In the genomic region with DNA sequence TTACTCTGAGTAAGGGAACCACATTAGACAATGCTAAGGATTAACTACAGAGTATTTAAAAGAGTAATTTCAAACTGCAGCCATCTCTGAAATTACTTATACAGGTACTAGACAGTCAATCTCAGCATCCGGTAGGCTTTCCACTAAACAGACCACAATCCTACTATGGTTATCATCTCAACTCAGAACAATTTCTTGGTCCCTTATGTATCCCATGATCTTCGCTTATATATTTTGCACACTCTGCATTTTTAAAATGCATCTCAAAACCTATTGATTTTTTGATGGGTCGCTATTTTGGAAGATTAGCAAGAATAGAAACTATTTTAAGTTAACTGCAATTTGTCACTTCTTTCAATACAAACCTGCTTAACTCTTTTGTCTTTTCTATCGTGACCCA, we compare ENCODE assay signal across 8 cellular contexts. TPM values are rescaled to one million over a fixed set of nuclear protein-coding genes. Genes with fewer than 3 reads are reported as not detected.
DNase-seq lines count a peak whose midpoint lies in the region; ATAC-seq, FAIRE-seq and TF ChIP-seq lines count a peak whose summit lies in the region.

No MANE protein-coding gene starts in this region.

- peak overlapping the region; percentile 88 for H3K4me2 ChIP-seq in HCT116 (ENCODE audit: low read length)

- peaks cover 18 to 49% of the 10 kb centered on the region in 2 experiments for H3K4me1 ChIP-seq in HCT116 (ENCODE audit: control insufficient read depth in 1 of 2, insufficient read depth in 2 of 2, low read length in 2 of 2)
- H3K4me1 ChIP-seq in foreskin keratinocyte, result peaks cover 42% of the 10 kb centered on the region
- peaks cover 21 to 79% (median 48%) of the 10 kb centered on the region in 6 donors for H3K4me1 ChIP-seq in spleen

- peak overlapping the region; percentile 81 for H3K9ac ChIP-seq in HCT116 (ENCODE audit: low read length)

- H3K4me3 ChIP-seq in HCT116 (replicated peaks in 1 of 2; ENCODE audit: low read depth in 1 of 2, low read length in 2 of 2), result peak overlapping the region; percentile 78 to 87
- peak overlapping the region in 7 of 8 donors; percentile 54 to 92 (median 73) for H3K4me3 ChIP-seq in spleen

- no peak for ATAC-seq in HCT116
- no peak for ATAC-seq in foreskin keratinocyte
- ATAC-seq in HG03469 (IDR thresholded peaks at IDR 0.05; ENCODE audit: unreplicated experiment), result no peak
- no peak for ATAC-seq in GM19395 (IDR thresholded peaks at IDR 0.05; ENCODE audit: unreplicated experiment)

- no peaks in the 10 kb centered on the region for H3K9me3 ChIP-seq in HCT116 (ENCODE audit: control insufficient read depth in 1 of 2, insufficient read depth in 1 of 2, low read depth in 1 of 2, low read length in 2 of 2)
- H3K9me3 ChIP-seq in spleen, result no peaks in the 10 kb centered on the region

- no peaks in the 10 kb centered on the region for H3K27me3 Mint-ChIP-seq in T-helper 1 cell treated with Interleukin-12 subunit alpha and Interleukin-12 subunit beta and Interleukin-4 antibody, amounts not matched to agents 30 μg/mL and 1 μg/mL, for 36 hours (ENCODE audit: low read depth)

- H2AFZ ChIP-seq in HCT116 (ENCODE audit: low read depth, low read length, poor library complexity, severe bottlenecking), result no peak overlapping the region

- H3K27ac Mint-ChIP-seq in T-helper 1 cell treated with Interleukin-12 subunit alpha and Interleukin-12 subunit beta and Interleukin-4 antibody, amounts not matched to agents 30 μg/mL and 1 μg/mL, for 36 hours, result peak overlapping the region; percentile 26

- H3K36me3 ChIP-seq in HCT116 (ENCODE audit: control insufficient read depth in 1 of 2, insufficient read depth in 2 of 2, low read length in 2 of 2) (peaks cover 4 to 10% of the 10 kb centered on the region in 2 experiments; a peak in 2 of 4 replicates), spleen (peaks cover 0 to 18% (median 0%) of the 10 kb centered on the region in 6 donors)

- CTCF ChIA-PET in HCT116 (lab: Charles Lee), result interaction anchor here (1.0 to 1.4 kb wide), 2 partner anchors 17 to 71 kb away, joined by 3 to 5 read pairs; no protein-coding TSS in a partner anchor

- H3K9me2 ChIP-seq in HCT116 (ENCODE audit: insufficient read depth), result no peaks in the 10 kb centered on the region

- RAD21 ChIA-PET in HCT116 (lab: Charles Lee; ENCODE audit: low non-redundant PET in 1 of 2, low total read pairs in 2 of 2, uncharacterized antibody in 2 of 2, unreplicated experiment in 2 of 2), result no interaction called here

- 46 to 72% (median 60%) methylated on average over 4 of the region's 4 CpGs for WGBS in spleen, 5 donors

- no peak for FAIRE-seq in GM19239 (lab: Jason Lieb, UNC)

- TF ChIP-seq CTCF in HCT116 (IDR thresholded peaks at IDR 0.05 in 2 of 3, conservative IDR thresholded peaks at IDR 0.05 in 1 of 3; ENCODE audit: borderline replicate concordance in 1 of 3, insufficient read depth in 1 of 3, low read depth in 2 of 3, low read length in 2 of 3) (no peak), foreskin keratinocyte (conservative IDR thresholded peaks at IDR 0.05) (no peak), spleen (IDR thresholded peaks at IDR 0.05 in 8 of 11, conservative IDR thresholded peaks at IDR 0.05 in 3 of 11) (no peak)

- no peak for TF ChIP-seq RAD21 in HCT116 (IDR thresholded peaks at IDR 0.05; ENCODE audit: low read depth)

- H3K27me3 ChIP-seq in HCT116 (ENCODE audit: insufficient read depth, low read length) (no peaks in the 10 kb centered on the region), foreskin keratinocyte (no peaks in the 10 kb centered on the region), spleen (replicated peaks in 1 of 7) (no peaks in the 10 kb centered on the region)

- no peak for TF ChIP-seq POLR2A in HCT116 (IDR thresholded peaks at IDR 0.05; ENCODE audit: borderline replicate concordance, extremely low read depth, insufficient read depth, insufficient read length)
- no peak for TF ChIP-seq POLR2A in spleen (IDR thresholded peaks at IDR 0.05)

- no peak for DNase-seq in HCT116 (ENCODE audit: low read depth, low spot score)
- DNase-seq in foreskin keratinocyte, result no peak
- DNase-seq in spleen, result no peak
- no peak for DNase-seq in GM19239 (ENCODE audit: insufficient read length, low spot score)
- DNase-seq in inferior parietal cortex (ENCODE audit: extremely low spot score), result no peak

- H3K79me2 ChIP-seq in HCT116 (ENCODE audit: insufficient read depth, low read length), result peaks cover 59% of the 10 kb centered on the region

- POLR2A ChIA-PET in HCT116 (lab: Charles Lee), result no interaction called here

- H4K20me1 ChIP-seq in HCT116 (ENCODE audit: insufficient read depth), result 0 out of 2 replicates have a peak, but pooled peaks cover 4% of the 10 kb centered on the region

- intact Hi-C loops in HCT116 (cut with micrococcal nuclease), result loop anchor here (1.0 to 10.0 kb wide), 4 partner anchors 70 to 342 kb away; a partner anchor contains a TSS
- intact Hi-C loops in spleen (cut with DNase I; ENCODE audit: low total_unique reads), result no loop called here

- peaks cover 48% of the 10 kb centered on the region for H3K4me1 Mint-ChIP-seq in T-helper 1 cell treated with Interleukin-12 subunit alpha and Interleukin-12 subunit beta and Interleukin-4 antibody, amounts not matched to agents 30 μg/mL and 1 μg/mL, for 36 hours (ENCODE audit: low read depth)

- H3K4me3 Mint-ChIP-seq in T-helper 1 cell treated with Interleukin-12 subunit alpha and Interleukin-12 subunit beta and Interleukin-4 antibody, amounts not matched to agents 30 μg/mL and 1 μg/mL, for 36 hours, result peak overlapping the region; percentile 92

- H3K36me3 Mint-ChIP-seq in T-helper 1 cell treated with Interleukin-12 subunit alpha and Interleukin-12 subunit beta and Interleukin-4 antibody, amounts not matched to agents 30 μg/mL and 1 μg/mL, for 36 hours (ENCODE audit: low read depth), result peaks cover 11% of the 10 kb centered on the region

- BruUV-seq in HCT116 (replicated peaks; lab: Mats Ljungman, UMichigan), result TSS peak; percentile 54

- no peaks in the 10 kb centered on the region for H3K9me3 Mint-ChIP-seq in T-helper 1 cell treated with Interleukin-12 subunit alpha and Interleukin-12 subunit beta and Interleukin-4 antibody, amounts not matched to agents 30 μg/mL and 1 μg/mL, for 36 hours

- H3K27ac ChIP-seq in HCT116 (ENCODE audit: low read depth, low read length) (no peak overlapping the region; the same call in 1 of the 2 replicates), foreskin keratinocyte (peak overlapping the region; percentile 89), spleen (peak overlapping the region; percentile 94 to 99 (median 96))

TF ChIP-seq in HCT116, 20 proteins besides CTCF, POLR2A, EP300 and RAD21:
- TF ChIP-seq, protein P1, sequence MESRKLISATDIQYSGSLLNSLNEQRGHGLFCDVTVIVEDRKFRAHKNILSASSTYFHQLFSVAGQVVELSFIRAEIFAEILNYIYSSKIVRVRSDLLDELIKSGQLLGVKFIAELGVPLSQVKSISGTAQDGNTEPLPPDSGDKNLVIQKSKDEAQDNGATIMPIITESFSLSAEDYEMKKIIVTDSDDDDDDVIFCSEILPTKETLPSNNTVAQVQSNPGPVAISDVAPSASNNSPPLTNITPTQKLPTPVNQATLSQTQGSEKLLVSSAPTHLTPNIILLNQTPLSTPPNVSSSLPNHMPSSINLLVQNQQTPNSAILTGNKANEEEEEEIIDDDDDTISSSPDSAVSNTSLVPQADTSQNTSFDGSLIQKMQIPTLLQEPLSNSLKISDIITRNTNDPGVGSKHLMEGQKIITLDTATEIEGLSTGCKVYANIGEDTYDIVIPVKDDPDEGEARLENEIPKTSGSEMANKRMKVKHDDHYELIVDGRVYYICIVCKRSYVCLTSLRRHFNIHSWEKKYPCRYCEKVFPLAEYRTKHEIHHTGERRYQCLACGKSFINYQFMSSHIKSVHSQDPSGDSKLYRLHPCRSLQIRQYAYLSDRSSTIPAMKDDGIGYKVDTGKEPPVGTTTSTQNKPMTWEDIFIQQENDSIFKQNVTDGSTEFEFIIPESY (IDR thresholded peaks at IDR 0.05; ENCODE audit: extremely low read depth, insufficient replicate concordance, low read length), result no peak
- TF ChIP-seq, protein P2, sequence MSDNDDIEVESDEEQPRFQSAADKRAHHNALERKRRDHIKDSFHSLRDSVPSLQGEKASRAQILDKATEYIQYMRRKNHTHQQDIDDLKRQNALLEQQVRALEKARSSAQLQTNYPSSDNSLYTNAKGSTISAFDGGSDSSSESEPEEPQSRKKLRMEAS (IDR thresholded peaks at IDR 0.05), result no peak
- TF ChIP-seq, protein P3, sequence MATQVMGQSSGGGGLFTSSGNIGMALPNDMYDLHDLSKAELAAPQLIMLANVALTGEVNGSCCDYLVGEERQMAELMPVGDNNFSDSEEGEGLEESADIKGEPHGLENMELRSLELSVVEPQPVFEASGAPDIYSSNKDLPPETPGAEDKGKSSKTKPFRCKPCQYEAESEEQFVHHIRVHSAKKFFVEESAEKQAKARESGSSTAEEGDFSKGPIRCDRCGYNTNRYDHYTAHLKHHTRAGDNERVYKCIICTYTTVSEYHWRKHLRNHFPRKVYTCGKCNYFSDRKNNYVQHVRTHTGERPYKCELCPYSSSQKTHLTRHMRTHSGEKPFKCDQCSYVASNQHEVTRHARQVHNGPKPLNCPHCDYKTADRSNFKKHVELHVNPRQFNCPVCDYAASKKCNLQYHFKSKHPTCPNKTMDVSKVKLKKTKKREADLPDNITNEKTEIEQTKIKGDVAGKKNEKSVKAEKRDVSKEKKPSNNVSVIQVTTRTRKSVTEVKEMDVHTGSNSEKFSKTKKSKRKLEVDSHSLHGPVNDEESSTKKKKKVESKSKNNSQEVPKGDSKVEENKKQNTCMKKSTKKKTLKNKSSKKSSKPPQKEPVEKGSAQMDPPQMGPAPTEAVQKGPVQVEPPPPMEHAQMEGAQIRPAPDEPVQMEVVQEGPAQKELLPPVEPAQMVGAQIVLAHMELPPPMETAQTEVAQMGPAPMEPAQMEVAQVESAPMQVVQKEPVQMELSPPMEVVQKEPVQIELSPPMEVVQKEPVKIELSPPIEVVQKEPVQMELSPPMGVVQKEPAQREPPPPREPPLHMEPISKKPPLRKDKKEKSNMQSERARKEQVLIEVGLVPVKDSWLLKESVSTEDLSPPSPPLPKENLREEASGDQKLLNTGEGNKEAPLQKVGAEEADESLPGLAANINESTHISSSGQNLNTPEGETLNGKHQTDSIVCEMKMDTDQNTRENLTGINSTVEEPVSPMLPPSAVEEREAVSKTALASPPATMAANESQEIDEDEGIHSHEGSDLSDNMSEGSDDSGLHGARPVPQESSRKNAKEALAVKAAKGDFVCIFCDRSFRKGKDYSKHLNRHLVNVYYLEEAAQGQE (IDR thresholded peaks at IDR 0.05; ENCODE audit: low read depth), result no peak
- TF ChIP-seq YY1 (IDR thresholded peaks at IDR 0.05; ENCODE audit: extremely low read depth, insufficient replicate concordance, low read depth, low read length), result no peak

RNA-seq across cellular contexts. Expression of a gene that starts 1.4 kb away (rescaled TPM):
- total RNA-seq in HCT116 (2021; ENCODE audit: unreplicated experiment) (66.7 TPM), foreskin keratinocyte (142 and 147 TPM in 2 replicates), spleen (100 to 1,000 TPM in 2 of 7 donors, 10 to 100 TPM in 5; 76.8 to 135 (median 86.7) TPM)
- polyA plus RNA-seq in HCT116 (2012), result 35.7 and 39.8 TPM in 2 replicates
- polyA plus RNA-seq in foreskin keratinocyte (53.3 and 58.5 TPM in 2 replicates), spleen (10 to 100 TPM; 11.3 to 22.2 (median 15.0) TPM)
